Comparison of ENCODE assay signal across 33 cellular contexts in genomic region chr1:81725823-81726222, GRCh38.
"Had no signal": no experiment of that assay in that cellular context is flagged by ENCODE, and none has a peak within 500 bp of the region (broad histone marks: within the 10 kb centered on the region; RNA-seq: fewer than 3 reads in every experiment).

No MANE protein-coding gene starts in this region.

- H3K27ac ChIP-seq: adrenal gland, body of pancreas, brain microvascular endothelial cell, breast epithelium, VCaP had no signal

- H3K9me3 Mint-ChIP-seq: activated CD4-positive, alpha-beta memory T cell treated with anti-CD3 and anti-CD28 coated beads for 36 hours; activated naive CD4-positive, alpha-beta T cell treated with anti-CD3 and anti-CD28 coated beads for 36 hours; activated naive CD8-positive, alpha-beta T cell treated with anti-CD3 and anti-CD28 coated beads for 36 hours; activated T-helper 1 cell treated with anti-CD3 and anti-CD28 coated beads, Interleukin-12 subunit alpha, Interleukin-12 subunit beta, Interleukin-2, Interleukin-4 antibody, amounts not matched to agents 30 ng/mL and 10 ng/mL and 1 ng/mL, durations not matched to agents 14 hours and 24 hours and 36 hours; T-helper 2 cell treated with Interferon-gamma antibody and Interleukin-4, amounts not matched to agents 5 μg/mL and 100 μg/mL, for 36 hours had no signal

- H3K4me3 Mint-ChIP-seq: activated B cell treated with CpG ODN at 0.5 μM for 24 hours; activated CD4-positive, alpha-beta memory T cell treated with anti-CD3 and anti-CD28 coated beads for 36 hours; activated CD4-positive, alpha-beta T cell treated with anti-CD3 and anti-CD28 coated beads, Interleukin-2, amount 10 ng/mL, durations not matched to agents 24 days and 14 days; activated CD8-positive, alpha-beta T cell treated with anti-CD3 and anti-CD28 coated beads for 36 hours; activated naive CD4-positive, alpha-beta T cell treated with anti-CD3 and anti-CD28 coated beads for 36 hours; activated naive CD8-positive, alpha-beta T cell treated with anti-CD3 and anti-CD28 coated beads for 36 hours; activated T-cell treated with anti-CD3 and anti-CD28 coated beads, Interleukin-2, amount 50 U/mL, for 4 hours; activated T-cell treated with anti-CD3 and anti-CD28 coated beads, Interleukin-2, amount 50 U/mL, for 72 hours; activated T-helper 1 cell treated with anti-CD3 and anti-CD28 coated beads, Interleukin-12 subunit alpha, Interleukin-12 subunit beta, Interleukin-2, Interleukin-4 antibody, amounts not matched to agents 30 ng/mL and 10 ng/mL and 1 ng/mL, durations not matched to agents 14 hours and 24 hours and 36 hours; activated T-helper 17 cell treated with anti-CD3 and anti-CD28 coated beads, Interleukin-2, amount 50 U/mL, for 72 hours; T-helper 2 cell treated with Interferon-gamma antibody and Interleukin-4, amounts not matched to agents 5 μg/mL and 100 μg/mL, for 36 hours had no signal

- H3K36me3 ChIP-seq: adrenal gland, brain microvascular endothelial cell, breast epithelium had no signal

- H3K4me1 Mint-ChIP-seq: activated B cell treated with CpG ODN at 0.5 μM for 24 hours; activated CD4-positive, alpha-beta T cell treated with anti-CD3 and anti-CD28 coated beads, Interleukin-2, amount 10 ng/mL, durations not matched to agents 24 days and 14 days; activated naive CD8-positive, alpha-beta T cell treated with anti-CD3 and anti-CD28 coated beads for 36 hours; activated T-helper 17 cell treated with anti-CD3 and anti-CD28 coated beads, Interleukin-2, amount 50 U/mL, for 72 hours had no signal

- H3K27ac Mint-ChIP-seq: activated B cell treated with CpG ODN at 0.5 μM for 24 hours; activated CD4-positive, alpha-beta memory T cell treated with anti-CD3 and anti-CD28 coated beads for 36 hours; activated CD4-positive, alpha-beta T cell treated with anti-CD3 and anti-CD28 coated beads, Interleukin-2, amount 10 ng/mL, durations not matched to agents 24 days and 14 days; activated CD8-positive, alpha-beta T cell treated with anti-CD3 and anti-CD28 coated beads for 36 hours; activated naive CD4-positive, alpha-beta T cell treated with anti-CD3 and anti-CD28 coated beads for 36 hours; activated naive CD4-positive, alpha-beta T cell treated with anti-CD3 and anti-CD28 coated beads, Interleukin-2, amount 50 U/mL, for 72 hours; activated naive CD8-positive, alpha-beta T cell treated with anti-CD3 and anti-CD28 coated beads for 36 hours; activated T-cell treated with anti-CD3 and anti-CD28 coated beads, Interleukin-2, amount 50 U/mL, for 72 hours; activated T-helper 1 cell treated with anti-CD3 and anti-CD28 coated beads, Interleukin-12 subunit alpha, Interleukin-12 subunit beta, Interleukin-2, Interleukin-4 antibody, amounts not matched to agents 30 ng/mL and 10 ng/mL and 1 ng/mL, durations not matched to agents 14 hours and 24 hours and 36 hours; activated T-helper 17 cell treated with anti-CD3 and anti-CD28 coated beads, Interleukin-2, amount 50 U/mL, for 72 hours; T-helper 2 cell treated with Interferon-gamma antibody and Interleukin-4, amounts not matched to agents 5 μg/mL and 100 μg/mL, for 36 hours had no signal

- H3K27me3 ChIP-seq: adrenal gland, body of pancreas, brain microvascular endothelial cell, breast epithelium had no signal

- H3K4me3 ChIP-seq: adrenal gland, body of pancreas, breast epithelium had no signal

- H3K27me3 Mint-ChIP-seq: activated B cell treated with CpG ODN at 0.5 μM for 24 hours; activated CD4-positive, alpha-beta memory T cell treated with anti-CD3 and anti-CD28 coated beads for 36 hours; activated CD4-positive, alpha-beta T cell treated with anti-CD3 and anti-CD28 coated beads, Interleukin-2, amount 10 ng/mL, durations not matched to agents 24 days and 14 days; activated CD8-positive, alpha-beta T cell treated with anti-CD3 and anti-CD28 coated beads for 36 hours; activated naive CD8-positive, alpha-beta T cell treated with anti-CD3 and anti-CD28 coated beads for 36 hours; activated T-helper 17 cell treated with anti-CD3 and anti-CD28 coated beads, Interleukin-2, amount 50 U/mL, for 72 hours had no signal

- H3K4me1 ChIP-seq: adrenal gland, body of pancreas, breast epithelium had no signal

- ATAC-seq: activated CD8-positive, alpha-beta T cell treated with anti-CD3 and anti-CD28 coated beads for 36 hours; activated naive CD4-positive, alpha-beta T cell treated with anti-CD3 and anti-CD28 coated beads, Interleukin-2, amount 50 U/mL, for 72 hours; activated T-cell treated with anti-CD3 and anti-CD28 coated beads, Interleukin-2, amount 50 U/mL, for 4 hours; activated T-cell treated with anti-CD3 and anti-CD28 coated beads, Interleukin-2, amount 50 U/mL, for 72 hours; activated T-helper 17 cell treated with anti-CD3 and anti-CD28 coated beads, Interleukin-2, amount 50 U/mL, for 72 hours; body of pancreas had no signal

- H3K36me3 Mint-ChIP-seq: activated CD4-positive, alpha-beta memory T cell treated with anti-CD3 and anti-CD28 coated beads for 36 hours; activated naive CD8-positive, alpha-beta T cell treated with anti-CD3 and anti-CD28 coated beads for 36 hours had no signal

- DNase-seq: activated B cell treated with CpG ODN at 0.5 μM for 24 hours; activated CD4-positive, alpha-beta memory T cell treated with anti-CD3 and anti-CD28 coated beads for 36 hours; activated CD4-positive, alpha-beta T cell treated with anti-CD3 and anti-CD28 coated beads for 4 hours; activated CD4-positive, alpha-beta T cell treated with anti-CD3 and anti-CD28 coated beads, Interleukin-2, amount 10 ng/mL, durations not matched to agents 24 days and 14 days; activated CD4-positive, alpha-beta T cell treated with anti-CD3 and anti-CD28 coated beads, Interleukin-2, amount 50 U/mL, for 1 hour; activated CD4-positive, alpha-beta T cell treated with anti-CD3 and anti-CD28 coated beads, Interleukin-2, amount 50 U/mL, for 4 hours; activated CD4-positive, CD25-positive, alpha-beta regulatory T cell treated with anti-CD3 and anti-CD28 coated beads, Interleukin-2, amount 50 U/mL, for 72 hours; activated CD8-positive, alpha-beta memory T cell treated with anti-CD3 and anti-CD28 coated beads, Interleukin-2, amount 50 U/mL, for 4 hours; activated CD8-positive, alpha-beta T cell treated with anti-CD3 and anti-CD28 coated beads for 36 hours; activated effector memory CD4-positive, alpha-beta T cell treated with anti-CD3 and anti-CD28 coated beads, Interleukin-2, amount 50 U/mL, for 16 hours; activated gamma-delta T cell treated with Interleukin-2 at 50 U/mL for 16 hours; activated naive CD4-positive, alpha-beta T cell; activated naive CD4-positive, alpha-beta T cell treated with anti-CD3 and anti-CD28 coated beads for 36 hours; activated naive CD4-positive, alpha-beta T cell treated with anti-CD3 and anti-CD28 coated beads, Interleukin-2, amount 50 U/mL, for 16 hours; activated naive CD8-positive, alpha-beta T cell treated with anti-CD3 and anti-CD28 coated beads for 36 hours; activated T-cell treated with anti-CD3 and anti-CD28 coated beads for 4 hours; activated T-cell treated with anti-CD3 and anti-CD28 coated beads, Interleukin-2, amount 50 U/mL, for 1 hour; activated T-cell treated with anti-CD3 and anti-CD28 coated beads, Interleukin-2, amount 50 U/mL, for 4 hours; activated T-cell treated with anti-CD3 and anti-CD28 coated beads, Interleukin-2, amount 50 U/mL, for 72 hours; adrenal gland; amniotic stem cell; aorta; body of pancreas; brain microvascular endothelial cell; central memory CD4-positive, alpha-beta T cell; T-helper 2 cell; T-helper 9 cell had no signal

- H3K9me3 ChIP-seq: adrenal gland, body of pancreas, breast epithelium had no signal
